ENCODE assay signal across 1 cellular context in genomic region chr2:119680457-119681195, GRCh38.
A peak's percentile ranks its signal among the peaks of the same experiment; 100 is the strongest.
TF ChIP-seq lines count a peak whose summit lies in the region.

No MANE protein-coding gene starts in this region.

TF ChIP-seq in H1, 55 proteins besides CTCF, POLR2A, EP300 and RAD21:
- TF ChIP-seq CHD7 (IDR thresholded peaks at IDR 0.05; ENCODE audit: insufficient replicate concordance, low read length) (no peak), SIN3A (conservative IDR thresholded peaks at IDR 0.05 in 1 of 2, IDR thresholded peaks at IDR 0.05 in 1 of 2; ENCODE audit: low read depth in 1 of 2, low read length in 2 of 2) (no peak), RFX5 (IDR thresholded peaks at IDR 0.05; ENCODE audit: borderline replicate concordance, low read depth, low read length) (no peak), TBP (IDR thresholded peaks at IDR 0.05; ENCODE audit: low read depth, low read length) (peak; percentile 81), GABPA (IDR thresholded peaks at IDR 0.05; ENCODE audit: borderline replicate concordance, insufficient read depth, low read length) (no peak), HDAC6 (IDR thresholded peaks at IDR 0.05; ENCODE audit: low read depth, low read length) (no peak)
